ENCODE assay signal across 12 cellular contexts in the genomic region with DNA sequence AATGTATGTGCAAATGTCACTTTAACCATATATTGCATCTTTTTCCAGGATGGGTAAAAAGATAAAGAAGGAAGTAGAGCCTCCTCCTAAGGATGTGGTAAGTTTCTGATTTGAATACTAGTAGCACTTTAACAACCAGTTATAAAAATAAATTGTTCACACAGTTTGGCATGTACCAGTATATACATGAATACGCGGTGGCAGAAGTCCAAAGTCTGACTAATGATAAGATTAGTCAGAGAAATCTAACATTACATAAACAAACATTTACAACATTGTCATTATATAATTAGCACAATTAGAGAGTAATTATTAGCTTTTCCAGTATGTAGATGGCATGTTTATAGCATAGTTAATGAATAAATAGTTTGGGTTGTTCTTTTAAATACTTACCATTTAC.
DNase-seq lines count a peak whose midpoint lies in the region; ATAC-seq and TF ChIP-seq lines count a peak whose summit lies in the region.
"Had no signal": no experiment of that assay in that cellular context is flagged by ENCODE, and none has a peak within 500 bp of the region (broad histone marks: within the 10 kb centered on the region; RNA-seq: fewer than 3 reads in every experiment).

No MANE protein-coding gene starts in this region.

- H3K9me3 Mint-ChIP-seq in effector memory CD8-positive, alpha-beta T cell = no peaks in the 10 kb centered on the region

- H3K4me3 Mint-ChIP-seq in effector memory CD8-positive, alpha-beta T cell = no peak overlapping the region

- no peak overlapping the region for H3K27ac ChIP-seq in RWPE1
- no peak overlapping the region for H3K27ac ChIP-seq in caudate nucleus (ENCODE audit: low read depth, low read length)
- H3K27ac ChIP-seq: uterus had no signal

- no peak for TF ChIP-seq CTCF in RWPE1 (conservative IDR thresholded peaks at IDR 0.05; ENCODE audit: low read depth)

- CTCF ChIA-PET in RWPE1 (lab: Yijun Ruan, JAX) = no interaction called here

- H3K4me1 Mint-ChIP-seq in effector memory CD8-positive, alpha-beta T cell (ENCODE audit: low read depth in 2 of 2) = no peaks in the 10 kb centered on the region

- DNase-seq in RWPE1 (ENCODE audit: low spot score) = peak; percentile 21
- DNase-seq in kidney tubule cell (ENCODE audit: low spot score) = peak; percentile 48
- DNase-seq in caudate nucleus (lab: John Stamatoyannopoulos, UW) = no peak
- no peak for DNase-seq in effector memory CD8-positive, alpha-beta T cell
- no peak for DNase-seq in activated naive CD4-positive, alpha-beta T cell treated with anti-CD3 and anti-CD28 coated beads, Interleukin-2, amount 50 U/mL, for 16 hours
- no peak for DNase-seq in HK-2 (ENCODE audit: unreplicated experiment)
- DNase-seq: activated CD8-positive, alpha-beta memory T cell treated with anti-CD3 and anti-CD28 coated beads for 24 hours; NCI-H1092 treated with DMSO at 0.1 percent for 48 hours; SHP77 treated with DMSO at 0.1 percent for 48 hours; uterus had no signal

- ATAC-seq in GM18867 (IDR thresholded peaks at IDR 0.05; ENCODE audit: unreplicated experiment) (peak; percentile 76), HG02678 (IDR thresholded peaks at IDR 0.05; ENCODE audit: unreplicated experiment) (peak; percentile 55)
- ATAC-seq in effector memory CD8-positive, alpha-beta T cell (replicated peaks) = no peak

- H3K27me3 Mint-ChIP-seq in effector memory CD8-positive, alpha-beta T cell = no peaks in the 10 kb centered on the region

- H3K36me3 Mint-ChIP-seq in effector memory CD8-positive, alpha-beta T cell (ENCODE audit: insufficient read depth) = peaks cover 4% of the 10 kb centered on the region

- no peak overlapping the region for H3K27ac Mint-ChIP-seq in effector memory CD8-positive, alpha-beta T cell

- POLR2A ChIA-PET in RWPE1 (lab: Yijun Ruan, JAX; ENCODE audit: low non-redundant PET) = no interaction called here

Comparison
In these comparisons a context has a peak if more than half of its experiments do, and no peak if none do; other contexts are left out.
1. DNase-seq: peak in RWPE1 (single experiment) and kidney tubule cell (single experiment); none in caudate nucleus (0 of 61), effector memory CD8-positive, alpha-beta T cell (0 of 3), activated naive CD4-positive, alpha-beta T cell treated with anti-CD3 and anti-CD28 coated beads, Interleukin-2, amount 50 U/mL, for 16 hours (single experiment) and HK-2 (single experiment).